1 cellular context compared by ENCODE assay signal in genomic region chr2:236887519-236887918, GRCh38.
TF ChIP-seq lines count a peak whose summit lies in the region.

No MANE protein-coding gene starts in this region.

TF ChIP-seq in liver, 16 proteins besides CTCF, POLR2A, EP300 and RAD21 (continued from another document):
- TF ChIP-seq HNF4G (IDR thresholded peaks at IDR 0.05) (no peak), MAX (IDR thresholded peaks at IDR 0.05) (no peak), REST (IDR thresholded peaks at IDR 0.05) (no peak), YY1 (IDR thresholded peaks at IDR 0.05) (no peak), NR2F2 (IDR thresholded peaks at IDR 0.05) (no peak), SP1 (IDR thresholded peaks at IDR 0.05) (no peak), ZBTB33 (IDR thresholded peaks at IDR 0.05) (no peak), RXRA (IDR thresholded peaks at IDR 0.05) (no peak), TAF1 (conservative IDR thresholded peaks at IDR 0.05) (no peak)
